Comparison of ENCODE assay signal across 13 cellular contexts in the genomic region with DNA sequence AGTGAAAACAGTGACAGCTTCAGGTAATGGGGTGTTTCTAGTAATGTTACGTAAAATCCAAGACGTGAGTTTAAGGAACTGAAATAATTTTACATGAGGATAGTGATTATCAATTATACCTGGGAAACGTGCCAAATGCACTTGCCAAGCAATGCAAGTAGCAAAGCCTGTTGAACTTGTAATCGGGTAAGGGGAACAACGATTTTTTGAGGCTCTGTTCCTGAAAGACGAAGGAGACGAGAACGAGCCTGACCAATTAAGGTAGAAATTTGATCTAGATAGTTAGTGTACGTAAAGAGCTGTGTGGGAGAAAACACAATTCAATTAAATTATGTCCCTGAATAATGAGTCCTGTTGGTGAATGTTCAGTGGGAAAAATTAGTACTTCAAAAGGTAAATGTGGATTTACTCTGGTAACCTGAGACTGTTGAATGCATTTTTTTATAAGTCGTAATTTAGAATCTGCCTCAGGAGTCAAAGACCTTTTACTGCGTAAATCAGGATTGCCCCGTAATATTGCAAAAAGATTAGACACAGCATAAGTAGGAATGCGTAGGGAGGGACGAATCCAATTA. TPM values are rescaled to one million over a fixed set of nuclear protein-coding genes. Genes with fewer than 3 reads are reported as not detected.
DNase-seq lines count a peak whose midpoint lies in the region; TF ChIP-seq lines count a peak whose summit lies in the region.
"Had no signal": no experiment of that assay in that cellular context is flagged by ENCODE, and none has a peak within 500 bp of the region (broad histone marks: within the 10 kb centered on the region; RNA-seq: fewer than 3 reads in every experiment).

No MANE protein-coding gene starts in this region.

- peak overlapping the region; percentile 87 for H3K27ac Mint-ChIP-seq in activated naive CD8-positive, alpha-beta T cell treated with anti-CD3 and anti-CD28 coated beads for 36 hours
- peak overlapping the region; percentile 40 to 76 (median 68) for H3K27ac Mint-ChIP-seq in nephron

- H3K27me3 Mint-ChIP-seq in activated naive CD8-positive, alpha-beta T cell treated with anti-CD3 and anti-CD28 coated beads for 36 hours, result no peaks in the 10 kb centered on the region
- no peaks in the 10 kb centered on the region for H3K27me3 Mint-ChIP-seq in nephron (ENCODE audit: low read depth)

- H3K36me3 Mint-ChIP-seq in activated naive CD8-positive, alpha-beta T cell treated with anti-CD3 and anti-CD28 coated beads for 36 hours, result peaks cover 4% of the 10 kb centered on the region
- peaks cover 30% of the 10 kb centered on the region for H3K36me3 Mint-ChIP-seq in nephron (ENCODE audit: low read depth)

- H3K9me3 Mint-ChIP-seq in activated naive CD8-positive, alpha-beta T cell treated with anti-CD3 and anti-CD28 coated beads for 36 hours, result no peaks in the 10 kb centered on the region
- H3K9me3 Mint-ChIP-seq in nephron, result no peaks in the 10 kb centered on the region

- peaks cover 24% of the 10 kb centered on the region for H3K4me1 Mint-ChIP-seq in activated naive CD8-positive, alpha-beta T cell treated with anti-CD3 and anti-CD28 coated beads for 36 hours
- peaks cover 42% of the 10 kb centered on the region for H3K4me1 Mint-ChIP-seq in nephron

- no peak overlapping the region for H3K4me3 Mint-ChIP-seq in activated naive CD8-positive, alpha-beta T cell treated with anti-CD3 and anti-CD28 coated beads for 36 hours
- peak overlapping the region in 1 of 3 experiments; percentile 9 for H3K4me3 Mint-ChIP-seq in nephron

- TF ChIP-seq CTCF in nephron (IDR thresholded peaks at IDR 0.05; ENCODE audit: unreplicated experiment in 3 of 3), result no peak

- DNase-seq in NCI-H1417 (lab: John Stamatoyannopoulos, UW) (peak in 2 of 3 experiments; percentile 49 to 57), NCI-H1417 treated with DMSO at 0.1 percent for 48 hours (lab: John Stamatoyannopoulos, UW) (no peak), NCI-H1105 treated with DMSO at 0.1 percent for 48 hours (lab: John Stamatoyannopoulos, UW) (peak; percentile 66), OCI-M2 (lab: John Stamatoyannopoulos, UW; ENCODE audit: unreplicated experiment) (no peak), foreskin melanocyte (no peak), cerebellar nuclear complex (lab: John Stamatoyannopoulos, UW) (no peak)
- no peak for DNase-seq in activated naive CD8-positive, alpha-beta T cell treated with anti-CD3 and anti-CD28 coated beads for 36 hours
- DNase-seq: aorta, Karpas-422, midbrain, NCI-H524 treated with DMSO at 0.1 percent for 48 hours, retina had no signal

RNA-seq across cellular contexts. Expression of gene KCTD5, which starts 17.7 kb away (rescaled TPM):
- 10 to 100 TPM; 29.2 to 29.3 TPM for total RNA-seq in activated naive CD8-positive, alpha-beta T cell treated with anti-CD3 and anti-CD28 coated beads for 36 hours

RNA-seq across cellular contexts. Expression of gene PRSS27, which starts 55.4 kb away (rescaled TPM):
- total RNA-seq in activated naive CD8-positive, alpha-beta T cell treated with anti-CD3 and anti-CD28 coated beads for 36 hours, result 1 to 10 TPM; 1.9 to 2.0 TPM

Comparison
In these comparisons a context has a peak if more than half of its experiments do, and no peak if none do; other contexts are left out.
1. DNase-seq: peak in NCI-H1417 (2 of 3) and NCI-H1105 treated with DMSO at 0.1 percent for 48 hours (single experiment); none in NCI-H1417 treated with DMSO at 0.1 percent for 48 hours (single experiment), activated naive CD8-positive, alpha-beta T cell treated with anti-CD3 and anti-CD28 coated beads for 36 hours (single experiment), OCI-M2 (single experiment), foreskin melanocyte (single experiment) and cerebellar nuclear complex (0 of 2).